In the genomic region with DNA sequence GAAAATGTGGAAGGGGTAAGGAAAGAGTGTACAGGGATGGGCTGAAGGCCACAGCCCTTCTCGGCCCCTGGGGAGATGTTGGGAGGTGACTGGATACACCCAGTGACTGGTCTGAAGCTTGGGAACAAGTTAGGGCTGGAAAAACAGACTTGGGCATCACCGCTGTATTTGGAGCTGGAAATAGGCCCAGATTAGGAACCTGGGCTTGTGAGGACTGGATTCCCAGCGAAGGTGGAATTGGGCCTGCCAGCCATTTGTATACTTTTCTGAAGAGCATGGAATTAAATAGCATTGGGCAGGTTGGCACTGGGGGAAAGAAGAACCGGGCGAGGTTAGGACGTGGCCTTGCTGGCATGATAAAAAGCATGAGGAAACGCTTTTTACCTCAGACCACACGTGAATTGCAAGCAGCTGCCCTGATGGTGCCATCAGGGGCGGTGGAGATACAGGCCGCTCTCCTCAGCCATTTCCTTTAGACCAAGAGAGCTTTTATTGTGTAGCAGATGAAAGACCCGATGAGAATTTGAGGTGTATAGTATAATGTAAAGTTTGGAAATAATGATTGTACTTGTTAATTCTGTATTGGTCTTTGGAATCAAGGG, we compare ENCODE assay signal across 17 cellular contexts. TPM values are rescaled to one million over a fixed set of nuclear protein-coding genes. Genes with fewer than 3 reads are reported as not detected.
DNase-seq lines count a peak whose midpoint lies in the region; ATAC-seq and TF ChIP-seq lines count a peak whose summit lies in the region.
"Had no signal": no experiment of that assay in that cellular context is flagged by ENCODE, and none has a peak within 500 bp of the region (broad histone marks: within the 10 kb centered on the region; RNA-seq: fewer than 3 reads in every experiment).

No MANE protein-coding gene starts in this region.

- H3K36me3 Mint-ChIP-seq in Caco-2 (ENCODE audit: insufficient read depth, unreplicated experiment) (peaks cover 58% of the 10 kb centered on the region), T-cell (peaks cover 55% of the 10 kb centered on the region), natural killer cell (no peaks in the 10 kb centered on the region)
- peaks cover 35% of the 10 kb centered on the region for H3K36me3 Mint-ChIP-seq in central memory CD8-positive, alpha-beta T cell (ENCODE audit: insufficient read depth)

- no peak overlapping the region for H3K4me3 ChIP-seq in Caco-2 (ENCODE audit: low read depth, low read length)

- ATAC-seq in T-cell (replicated peaks in 1 of 4) (no peak), natural killer cell (peak; percentile 23 to 53 (median 36)), GM19397 (IDR thresholded peaks at IDR 0.05; ENCODE audit: unreplicated experiment) (no peak)
- no peak for ATAC-seq in central memory CD8-positive, alpha-beta T cell (replicated peaks; ENCODE audit: extremely low read depth, poor library complexity, severe bottlenecking)
- ATAC-seq: Panc1 had no signal

- H3K27me3 Mint-ChIP-seq in Caco-2 (ENCODE audit: insufficient read depth, unreplicated experiment), result no peaks in the 10 kb centered on the region
- H3K27me3 Mint-ChIP-seq in T-cell, result no peaks in the 10 kb centered on the region
- H3K27me3 Mint-ChIP-seq in central memory CD8-positive, alpha-beta T cell, result no peaks in the 10 kb centered on the region
- no peaks in the 10 kb centered on the region for H3K27me3 Mint-ChIP-seq in natural killer cell (ENCODE audit: low read depth in 2 of 2)
- H3K27me3 Mint-ChIP-seq: type B pancreatic cell had no signal

- intact Hi-C loops in Caco-2 (cut with micrococcal nuclease; ENCODE audit: unreplicated experiment), result no loop called here
- intact Hi-C loops in natural killer cell (cut with micrococcal nuclease), result no loop called here

- TF ChIP-seq CTCF in Caco-2 (IDR thresholded peaks at IDR 0.05; ENCODE audit: insufficient read depth in 1 of 2, low read depth in 1 of 2, low read length in 1 of 2, severe bottlenecking in 1 of 2, unreplicated experiment in 1 of 2), result no peak
- TF ChIP-seq CTCF in natural killer cell (IDR thresholded peaks at IDR 0.05), result no peak

- no peak for DNase-seq in Caco-2
- DNase-seq in T-cell, result no peak
- no peak for DNase-seq in central memory CD8-positive, alpha-beta T cell (ENCODE audit: low spot score in 2 of 2)
- DNase-seq in natural killer cell, result no peak
- DNase-seq in stimulated activated CD4-positive, alpha-beta T cell treated with anti-CD3 and anti-CD28 coated beads, Interleukin-2, amount 100 ng/mL, for 48 hours, result no peak
- no peak for DNase-seq in CD1c-positive myeloid dendritic cell (ENCODE audit: extremely low spot score)
- DNase-seq: activated CD4-positive, CD25-positive, alpha-beta regulatory T cell; activated effector memory CD4-positive, alpha-beta T cell treated with Interleukin-2 at 50 U/mL for 16 hours; islet precursor cell; NCI-H1694; NCI-H526; stimulated activated CD4-positive, alpha-beta T cell treated with anti-CD3 and anti-CD28 coated beads, Interleukin-15, amount 100 ng/mL, for 24 hours; SW 1271 had no signal

- POLR2A ChIA-PET in Caco-2 (lab: Charles Lee) (no interaction called here), T-cell (lab: Charles Lee) (interaction anchor here (0.7 to 1.2 kb wide), 2 partner anchors 8 to 291 kb away, joined by 3 to 8 read pairs; no protein-coding TSS in a partner anchor)

- H3K4me3 Mint-ChIP-seq in Caco-2 (ENCODE audit: unreplicated experiment) (no peak overlapping the region), T-cell (peak overlapping the region in 1 of 3 donors; percentile 12), natural killer cell (peak overlapping the region; percentile 47)
- H3K4me3 Mint-ChIP-seq in central memory CD8-positive, alpha-beta T cell, result no peak overlapping the region
- H3K4me3 Mint-ChIP-seq: CD14-positive monocyte, type B pancreatic cell had no signal

- no peaks in the 10 kb centered on the region; the same call in 1 of the 2 replicates for H3K36me3 ChIP-seq in Caco-2 (ENCODE audit: control insufficient read depth, insufficient read depth, low read length)

- no peaks in the 10 kb centered on the region for H3K27me3 ChIP-seq in Caco-2 (replicated peaks; ENCODE audit: control insufficient read depth, insufficient read depth, low read length)

- CTCF ChIA-PET in Caco-2 (lab: Charles Lee), result no interaction called here
- CTCF ChIA-PET in T-cell (lab: Charles Lee), result interaction anchor here (0.6 to 1.5 kb wide), 10 partner anchors 12 to 301 kb away, joined by 3 to 11 read pairs (median 4); no protein-coding TSS in a partner anchor

- H3K4me1 Mint-ChIP-seq in Caco-2 (ENCODE audit: low read depth, unreplicated experiment) (no peaks in the 10 kb centered on the region), T-cell (peaks cover 78 to 90% (median 80%) of the 10 kb centered on the region in 3 donors), natural killer cell (peaks cover 52 to 62% of the 10 kb centered on the region in 2 donors)
- peaks cover 70% of the 10 kb centered on the region for H3K4me1 Mint-ChIP-seq in central memory CD8-positive, alpha-beta T cell

- no peaks in the 10 kb centered on the region for H3K9me3 ChIP-seq in Caco-2

- no peaks in the 10 kb centered on the region for H3K9me3 Mint-ChIP-seq in Caco-2 (ENCODE audit: unreplicated experiment)
- H3K9me3 Mint-ChIP-seq in T-cell, result no peaks in the 10 kb centered on the region
- H3K9me3 Mint-ChIP-seq in central memory CD8-positive, alpha-beta T cell, result no peaks in the 10 kb centered on the region
- H3K9me3 Mint-ChIP-seq in natural killer cell, result no peaks in the 10 kb centered on the region
- H3K9me3 Mint-ChIP-seq: CD14-positive monocyte, type B pancreatic cell had no signal

- BruUV-seq in Caco-2 (replicated peaks; lab: Mats Ljungman, UMichigan), result no TSS peak

- H3K27ac Mint-ChIP-seq in Caco-2 (ENCODE audit: unreplicated experiment) (peak overlapping the region; percentile 63), T-cell (peak overlapping the region; percentile 99 to 100), natural killer cell (peak overlapping the region; percentile 88 to 91)
- peak overlapping the region; percentile 98 for H3K27ac Mint-ChIP-seq in central memory CD8-positive, alpha-beta T cell (ENCODE audit: low read depth)
- H3K27ac Mint-ChIP-seq: type B pancreatic cell had no signal

- no peaks in the 10 kb centered on the region for H3K4me1 ChIP-seq in Caco-2

RNA-seq across cellular contexts. Expression of gene OTULIN, which starts 37.8 kb away (rescaled TPM):
- total RNA-seq in Caco-2 (2022), result 38.6 and 42.6 TPM in 2 replicates
- 10 to 100 TPM; 57.6 to 67.1 (median 61.2) TPM for total RNA-seq in T-cell
- total RNA-seq in natural killer cell, result 100 to 1,000 TPM in 2 of 3 donors, 10 to 100 TPM in 1; 96.5 to 166 (median 102) TPM

Comparison
In these comparisons a context has a peak if more than half of its experiments do, and no peak if none do; other contexts are left out.
1. ATAC-seq: peak in natural killer cell (3 of 3); none in T-cell (0 of 4), central memory CD8-positive, alpha-beta T cell (single experiment) and GM19397 (single experiment).
2. Peak in every context shown above with its lines, with median percentiles within 50 percentile points of each other: H3K27ac Mint-ChIP-seq.